ENCODE assay signal across 23 cellular contexts in genomic region chr4:185671041-185671440, GRCh38.
DNase-seq lines count a peak whose midpoint lies in the region; ATAC-seq and TF ChIP-seq lines count a peak whose summit lies in the region.
"Had no signal": no experiment of that assay in that cellular context is flagged by ENCODE, and none has a peak within 500 bp of the region (broad histone marks: within the 10 kb centered on the region; RNA-seq: fewer than 3 reads in every experiment).

No MANE protein-coding gene starts in this region.

- H3K4me3 ChIP-seq in left ventricle myocardium inferior (no peak overlapping the region), rectal smooth muscle tissue (ENCODE audit: low read length) (no peak overlapping the region), tibial artery (no peak overlapping the region)
- H3K4me3 ChIP-seq: MG63, PC-9 had no signal

- DNase-seq in Right ventricle myocardium superior (no peak), cardiac septum (ENCODE audit: low spot score) (no peak), left ventricle myocardium inferior (no peak), tibial artery (no peak), EL (no peak), NCI-H1105 (lab: John Stamatoyannopoulos, UW) (no peak)
- DNase-seq: Caco-2; CD8-positive, alpha-beta T cell; DMS 273 treated with DMSO at 0.1 percent for 48 hours; DMS79; GF-D8; H7; KBM-7; MG63; NCI-H2029; NCI-H446; NCI-H526 treated with DMSO at 0.1 percent for 48 hours; PC-9; SHP77 had no signal

- H3K9ac ChIP-seq in rectal smooth muscle tissue (ENCODE audit: low read length) = no peak overlapping the region

- H3K36me3 ChIP-seq in left ventricle myocardium inferior (peaks cover 17% of the 10 kb centered on the region), rectal smooth muscle tissue (ENCODE audit: control insufficient read depth, insufficient read depth, low read length) (peaks cover 3% of the 10 kb centered on the region), tibial artery (peaks cover 7 to 9% (median 8%) of the 10 kb centered on the region in 3 donors)
- H3K36me3 ChIP-seq: MG63 had no signal

- H3K27ac ChIP-seq in left ventricle myocardium inferior (replicated peaks) (peak overlapping the region; percentile 72), rectal smooth muscle tissue (ENCODE audit: low read depth, low read length) (peak overlapping the region; percentile 16), tibial artery (peak overlapping the region; percentile 74 to 76)
- H3K27ac ChIP-seq: 22Rv1, C4-2B, PC-9 had no signal

- H3K27me3 ChIP-seq in left ventricle myocardium inferior (ENCODE audit: low read depth) (no peaks in the 10 kb centered on the region), rectal smooth muscle tissue (ENCODE audit: control insufficient read depth, insufficient read depth, low read length) (no peaks in the 10 kb centered on the region), tibial artery (no peaks in the 10 kb centered on the region)
- H3K27me3 ChIP-seq: MG63 had no signal

- peaks cover 91% of the 10 kb centered on the region for H3K4me1 ChIP-seq in left ventricle myocardium inferior
- peaks cover 18% of the 10 kb centered on the region for H3K4me1 ChIP-seq in rectal smooth muscle tissue (ENCODE audit: control insufficient read depth, insufficient read depth, low read length)
- H3K4me1 ChIP-seq in tibial artery = peaks cover 0 to 40% (median 13%) of the 10 kb centered on the region in 4 donors
- H3K4me1 ChIP-seq: Caco-2 had no signal

- ATAC-seq in Right ventricle myocardium superior (ENCODE audit: poor library complexity) = peak; percentile 16
- ATAC-seq in HG02870 (IDR thresholded peaks at IDR 0.05; ENCODE audit: unreplicated experiment) = no peak
- ATAC-seq: CD8-positive, alpha-beta T cell had no signal

- TF ChIP-seq CTCF in left ventricle myocardium inferior (IDR thresholded peaks at IDR 0.05; ENCODE audit: borderline replicate concordance) = no peak
- TF ChIP-seq CTCF in tibial artery (IDR thresholded peaks at IDR 0.05) = no peak

- H3K9me3 ChIP-seq in left ventricle myocardium inferior (replicated peaks) (no peaks in the 10 kb centered on the region), tibial artery (no peaks in the 10 kb centered on the region)
- H3K9me3 ChIP-seq: Caco-2, MG63 had no signal

- intact Hi-C loops in Right ventricle myocardium superior (cut with DNase I) (no loop called here), cardiac septum (cut with DNase I) (no loop called here), left ventricle myocardium inferior (cut with micrococcal nuclease) (no loop called here), tibial artery (cut with DNase I; ENCODE audit: low total_unique reads) (no loop called here)

Comparison
In these comparisons a context has a peak if more than half of its experiments do, and no peak if none do; other contexts are left out.
1. H3K27ac ChIP-seq: peak in every context shown above with its lines; median percentile 75 in tibial artery; 72 in left ventricle myocardium inferior; 16 in rectal smooth muscle tissue.